In genomic region chr15:72375846-72376581, GRCh38 we compare ENCODE assay signal across 1 cellular context.
A peak's percentile ranks its signal among the peaks of the same experiment; 100 is the strongest.
TF ChIP-seq lines count a peak whose summit lies in the region.

HEXA (minus strand) TSS chr15:72376014; CDS start chr15:72375972, 42 bp downstream.

TF ChIP-seq in K562, 482 proteins besides CTCF, POLR2A, EP300 and RAD21 (continued from another document):
- TF ChIP-seq, protein P1, sequence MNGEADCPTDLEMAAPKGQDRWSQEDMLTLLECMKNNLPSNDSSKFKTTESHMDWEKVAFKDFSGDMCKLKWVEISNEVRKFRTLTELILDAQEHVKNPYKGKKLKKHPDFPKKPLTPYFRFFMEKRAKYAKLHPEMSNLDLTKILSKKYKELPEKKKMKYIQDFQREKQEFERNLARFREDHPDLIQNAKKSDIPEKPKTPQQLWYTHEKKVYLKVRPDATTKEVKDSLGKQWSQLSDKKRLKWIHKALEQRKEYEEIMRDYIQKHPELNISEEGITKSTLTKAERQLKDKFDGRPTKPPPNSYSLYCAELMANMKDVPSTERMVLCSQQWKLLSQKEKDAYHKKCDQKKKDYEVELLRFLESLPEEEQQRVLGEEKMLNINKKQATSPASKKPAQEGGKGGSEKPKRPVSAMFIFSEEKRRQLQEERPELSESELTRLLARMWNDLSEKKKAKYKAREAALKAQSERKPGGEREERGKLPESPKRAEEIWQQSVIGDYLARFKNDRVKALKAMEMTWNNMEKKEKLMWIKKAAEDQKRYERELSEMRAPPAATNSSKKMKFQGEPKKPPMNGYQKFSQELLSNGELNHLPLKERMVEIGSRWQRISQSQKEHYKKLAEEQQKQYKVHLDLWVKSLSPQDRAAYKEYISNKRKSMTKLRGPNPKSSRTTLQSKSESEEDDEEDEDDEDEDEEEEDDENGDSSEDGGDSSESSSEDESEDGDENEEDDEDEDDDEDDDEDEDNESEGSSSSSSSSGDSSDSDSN (IDR thresholded peaks at IDR 0.05; ENCODE audit: borderline replicate concordance in 1 of 2, low read depth in 2 of 2, low read length in 2 of 2): peak; percentile 44 to 84; a peak in 2 of 4 replicates
- peak; percentile 23 to 60; a peak in 2 of 4 replicates for TF ChIP-seq TRIM24 (IDR thresholded peaks at IDR 0.05)
- TF ChIP-seq ZNF696 (CRISPR knock-in tag; conservative IDR thresholded peaks at IDR 0.05): no peak
